Comparison of ENCODE assay signal across 8 cellular contexts in genomic region chr17:48611213-48611612, GRCh38. TPM values are rescaled to one million over a fixed set of nuclear protein-coding genes. Genes with fewer than 3 reads are reported as not detected.
A peak's percentile ranks its signal among the peaks of the same experiment; 100 is the strongest.
DNase-seq lines count a peak whose midpoint lies in the region; ATAC-seq and TF ChIP-seq lines count a peak whose summit lies in the region.

No MANE protein-coding gene starts in this region.

- TF ChIP-seq CTCF in cardiac muscle cell (IDR thresholded peaks at IDR 0.05; ENCODE audit: low read depth, low read length) (no peak), activated B cell treated with CpG ODN at 0.5 μM for 24 hours (IDR thresholded peaks at IDR 0.05) (no peak), right lobe of liver (IDR thresholded peaks at IDR 0.05) (no peak), uterus (IDR thresholded peaks at IDR 0.05) (no peak)

- CTCF ChIA-PET in activated B cell treated with CpG ODN at 0.5 μM for 24 hours (lab: Charles Lee): no interaction called here

- H3K27me3 ChIP-seq in cardiac muscle cell: peaks cover 100% of the 10 kb centered on the region
- peaks cover 30 to 78% of the 10 kb centered on the region in 2 donors for H3K27me3 ChIP-seq in right lobe of liver
- H3K27me3 ChIP-seq in uterus: peaks cover 39 to 86% of the 10 kb centered on the region in 2 donors
- peaks cover 99% of the 10 kb centered on the region for H3K27me3 ChIP-seq in H7 (ENCODE audit: control insufficient read depth, insufficient read depth, low read length)

- peak overlapping the region; percentile 59 for H3K27ac Mint-ChIP-seq in activated B cell treated with CpG ODN at 0.5 μM for 24 hours

- WGBS in right lobe of liver (ENCODE audit: insufficient coverage, low coverage, low lambda C conversion rate, missing lambda C conversion rate): 5% methylated on average over 14 of the region's 22 CpGs

- no peaks in the 10 kb centered on the region for H3K9me3 Mint-ChIP-seq in activated B cell treated with CpG ODN at 0.5 μM for 24 hours

- H3K9me3 ChIP-seq in cardiac muscle cell (ENCODE audit: low read depth) (no peaks in the 10 kb centered on the region), right lobe of liver (no peaks in the 10 kb centered on the region), uterus (no peaks in the 10 kb centered on the region)

- peaks cover 37% of the 10 kb centered on the region for H3K4me1 Mint-ChIP-seq in activated B cell treated with CpG ODN at 0.5 μM for 24 hours

- H3K27me3 Mint-ChIP-seq in activated B cell treated with CpG ODN at 0.5 μM for 24 hours: peaks cover 48% of the 10 kb centered on the region

- POLR2A ChIA-PET in activated B cell treated with CpG ODN at 0.5 μM for 24 hours (lab: Charles Lee): no interaction called here

- intact Hi-C loops in Right ventricle myocardium inferior (cut with DNase I) (loop anchor here (10.0 kb wide), 1 partner anchor 586 kb away; no protein-coding TSS in a partner anchor), activated B cell treated with CpG ODN at 0.5 μM for 24 hours (cut with micrococcal nuclease) (loop anchor here (1.0 to 10.0 kb wide), 4 partner anchors 33 to 766 kb away; partner anchors contain the start of genes HOXB4, IGF2BP1 and SCRN2), right lobe of liver (cut with DNase I) (loop anchor here in 1 of 2 donors (10.0 kb wide), 1 partner anchor 266 kb away; no protein-coding TSS in a partner anchor), uterus (cut with DNase I; ENCODE audit: low total_unique reads) (no loop called here)

- H3K4me3 ChIP-seq in cardiac muscle cell (peak overlapping the region; percentile 41), right lobe of liver (peak overlapping the region; percentile 25 to 43 (median 29)), uterus (peak overlapping the region; percentile 27 to 42), H7 (ENCODE audit: insufficient read depth, low read depth, low read length) (no peak overlapping the region)

- peaks cover 7% of the 10 kb centered on the region for H3K36me3 Mint-ChIP-seq in activated B cell treated with CpG ODN at 0.5 μM for 24 hours (ENCODE audit: low read depth)

- H3K4me1 ChIP-seq in cardiac muscle cell (ENCODE audit: low read depth): peaks cover 5% of the 10 kb centered on the region
- peaks cover 0 to 13% (median 2%) of the 10 kb centered on the region in 4 donors for H3K4me1 ChIP-seq in right lobe of liver
- peaks cover 0 to 16% of the 10 kb centered on the region in 2 donors for H3K4me1 ChIP-seq in uterus

- H3K4me3 Mint-ChIP-seq in activated B cell treated with CpG ODN at 0.5 μM for 24 hours: peak overlapping the region; percentile 95

- H3K36me3 ChIP-seq in cardiac muscle cell: no peaks in the 10 kb centered on the region
- H3K36me3 ChIP-seq in right lobe of liver: no peaks in the 10 kb centered on the region
- no peaks in the 10 kb centered on the region for H3K36me3 ChIP-seq in uterus
- H3K36me3 ChIP-seq in H7 (replicated peaks; ENCODE audit: control insufficient read depth, insufficient read depth, low read length): no peaks in the 10 kb centered on the region

- H3K27ac ChIP-seq in cardiac muscle cell (no peak overlapping the region), right lobe of liver (no peak overlapping the region), uterus (peak overlapping the region; percentile 43 to 75)

- no peak for ATAC-seq in Right ventricle myocardium inferior
- no peak for ATAC-seq in activated B cell treated with CpG ODN at 0.5 μM for 24 hours (ENCODE audit: low read depth)
- ATAC-seq in right lobe of liver: peak in 1 of 4 donors; percentile 9
- ATAC-seq in GM19328 (IDR thresholded peaks at IDR 0.05; ENCODE audit: unreplicated experiment): no peak
- ATAC-seq in HG03432 (IDR thresholded peaks at IDR 0.05; ENCODE audit: unreplicated experiment): no peak

- no peak for TF ChIP-seq POLR2A in right lobe of liver (IDR thresholded peaks at IDR 0.05)
- no peak for TF ChIP-seq POLR2A in uterus (IDR thresholded peaks at IDR 0.05)

- DNase-seq in cardiac muscle cell (ENCODE audit: low read depth in 1 of 2, low spot score in 1 of 2): no peak
- DNase-seq in Right ventricle myocardium inferior (ENCODE audit: missing footprints): no peak
- no peak for DNase-seq in activated B cell treated with CpG ODN at 0.5 μM for 24 hours
- DNase-seq in right lobe of liver: no peak
- DNase-seq in uterus: no peak
- no peak for DNase-seq in H7

RNA-seq across cellular contexts. Expression of gene HOXB7, which starts 0.4 kb away (rescaled TPM):
- not detected in 2 replicates for total RNA-seq in cardiac muscle cell
- 0.81 TPM in 1 of 2 replicates, not detected in the other for polyA plus RNA-seq in cardiac muscle cell
- 0.41 TPM for total RNA-seq in Right ventricle myocardium inferior
- total RNA-seq in activated B cell treated with CpG ODN at 0.5 μM for 24 hours: 0.60 and 0.93 TPM in 2 replicates
- total RNA-seq in right lobe of liver: under 1 TPM in 4 of 6 experiments, not detected in 2; 0.16 to 0.79 (median 0.30) TPM
- total RNA-seq in uterus: 1 to 10 TPM in 3 of 4 donors, not detected in 1; 1.0 to 6.9 (median 3.5) TPM
- 0.45 TPM in 1 of 2 replicates, not detected in the other for total RNA-seq in H7 (2014; rRNA removed; shearing (Covaris generic))

RNA-seq across cellular contexts. Expression of gene HOXB8, which starts 3.9 kb away (rescaled TPM):
- not detected in 2 replicates for total RNA-seq in cardiac muscle cell
- not detected in 2 replicates for polyA plus RNA-seq in cardiac muscle cell
- total RNA-seq in Right ventricle myocardium inferior: not detected
- total RNA-seq in activated B cell treated with CpG ODN at 0.5 μM for 24 hours: not detected in 2 replicates
- not detected for total RNA-seq in right lobe of liver
- 1 to 10 TPM in 2 of 4 donors, under 1 TPM in 1, not detected in 1; 0.29 to 9.5 (median 1.9) TPM for total RNA-seq in uterus
- not detected in 2 replicates for total RNA-seq in H7 (2014; rRNA removed; shearing (Covaris generic))

RNA-seq across cellular contexts. Expression of gene HOXB6, which starts 6.4 kb away (rescaled TPM):
- total RNA-seq in cardiac muscle cell (0.12 TPM in 1 of 2 replicates, not detected in the other), Right ventricle myocardium inferior (0.57 TPM), activated B cell treated with CpG ODN at 0.5 μM for 24 hours (not detected in 2 replicates), right lobe of liver (under 1 TPM; 0.18 to 0.83 (median 0.56) TPM), uterus (10 to 100 TPM in 1 of 4 donors, 1 to 10 TPM in 1, under 1 TPM in 1, not detected in 1; 0.88 to 18.2 (median 7.3) TPM)
- polyA plus RNA-seq in cardiac muscle cell: not detected in 2 replicates
- not detected in 2 replicates for total RNA-seq in H7 (2014; rRNA removed; shearing (Covaris generic))

RNA-seq across cellular contexts. Expression of gene HOXB9, which starts 14.9 kb away (rescaled TPM):
- total RNA-seq in cardiac muscle cell (not detected in 2 replicates), Right ventricle myocardium inferior (not detected), activated B cell treated with CpG ODN at 0.5 μM for 24 hours (0.13 TPM in 1 of 2 replicates, not detected in the other), right lobe of liver (not detected), uterus (1 to 10 TPM in 1 of 4 donors, under 1 TPM in 1, not detected in 2; 0.43 to 1.0 TPM)
- not detected in 2 replicates for polyA plus RNA-seq in cardiac muscle cell
- 0.04 TPM in 1 of 2 replicates, not detected in the other for total RNA-seq in H7 (2014; rRNA removed; shearing (Covaris generic))

RNA-seq across cellular contexts. Expression of gene HOXB5, which starts 17.6 kb away (rescaled TPM):
- total RNA-seq in cardiac muscle cell: 0.24 TPM in 1 of 2 replicates, not detected in the other
- 0.46 and 1.9 TPM in 2 replicates for polyA plus RNA-seq in cardiac muscle cell
- not detected for total RNA-seq in Right ventricle myocardium inferior
- not detected in 2 replicates for total RNA-seq in activated B cell treated with CpG ODN at 0.5 μM for 24 hours
- under 1 TPM in 5 of 6 experiments, not detected in 1; 0.11 to 0.29 (median 0.19) TPM for total RNA-seq in right lobe of liver
- total RNA-seq in uterus: 1 to 10 TPM in 1 of 4 donors, under 1 TPM in 2, not detected in 1; 0.55 to 2.5 (median 0.59) TPM
- not detected in 2 replicates for total RNA-seq in H7 (2014; rRNA removed; shearing (Covaris generic))

Comparison
In these comparisons a context has a peak if more than half of its experiments do, and no peak if none do; other contexts are left out.
1. H3K27ac ChIP-seq: peak in uterus (2 of 2); none in cardiac muscle cell (single experiment) and right lobe of liver (0 of 3).